ENCODE assay signal across 8 cellular contexts in the genomic region with DNA sequence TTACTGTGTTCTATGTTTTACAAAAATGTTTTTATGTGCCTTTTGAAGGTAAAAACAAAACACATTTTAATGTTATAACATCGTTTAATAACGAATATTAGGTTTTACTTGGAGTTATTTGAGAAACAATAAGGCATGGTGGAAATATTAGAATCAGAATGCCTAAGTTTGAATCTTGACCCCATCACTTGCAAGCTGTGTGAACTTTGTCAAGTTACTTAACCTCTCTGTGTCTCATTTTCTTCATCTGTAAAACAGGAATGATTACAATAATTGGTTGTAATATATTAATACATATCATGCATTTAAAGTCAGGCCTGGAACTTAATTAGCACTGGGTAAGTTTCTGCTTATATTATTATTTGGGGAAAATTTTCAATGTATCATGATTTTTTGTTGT.
"Had no signal": no experiment of that assay in that cellular context is flagged by ENCODE, and none has a peak within 500 bp of the region (broad histone marks: within the 10 kb centered on the region; RNA-seq: fewer than 3 reads in every experiment).

No MANE protein-coding gene starts in this region.

- H3K4me1 ChIP-seq: HAP-1 had no signal

- H3K27ac ChIP-seq: GM23248 had no signal

- H3K27ac Mint-ChIP-seq: IgD-negative memory B cell had no signal

- H3K36me3 ChIP-seq: HAP-1 had no signal

- FAIRE-seq: HTR-8/SVneo had no signal

- H3K9me3 ChIP-seq: HAP-1 had no signal

- H3K4me3 Mint-ChIP-seq: IgD-negative memory B cell had no signal

- DNase-seq: GM23248, GOT3, H7, Karpas-422, KG1 had no signal

- H3K9ac ChIP-seq: GM23248 had no signal

- H3K9me3 Mint-ChIP-seq: IgD-negative memory B cell had no signal

- H3K4me3 ChIP-seq: GM23248, HAP-1 had no signal
